ENCODE assay signal across 1 cellular context in genomic region chr11:65489061-65489705, GRCh38.
TF ChIP-seq lines count a peak whose summit lies in the region.

No MANE protein-coding gene starts in this region.

TF ChIP-seq in SK-N-SH, 30 proteins besides CTCF, POLR2A, EP300 and RAD21 (continued from another document):
- TF ChIP-seq TCF12 (IDR thresholded peaks at IDR 0.05), result peak; percentile 82
- TF ChIP-seq ZBTB33 (IDR thresholded peaks at IDR 0.05; ENCODE audit: borderline replicate concordance, low read depth), result no peak
- no peak for TF ChIP-seq FOXJ3 (CRISPR knock-in tag; IDR thresholded peaks at IDR 0.05)
- TF ChIP-seq RCOR1 (IDR thresholded peaks at IDR 0.05; ENCODE audit: low read length), result no peak
- TF ChIP-seq MEF2A (IDR thresholded peaks at IDR 0.05; ENCODE audit: borderline replicate concordance, low read depth), result peak; percentile 26; the same call in 1 of the 2 replicates
- TF ChIP-seq NRF1 (IDR thresholded peaks at IDR 0.05; ENCODE audit: low read depth, low read length), result no peak
- TF ChIP-seq SMC3 (IDR thresholded peaks at IDR 0.05; ENCODE audit: low read depth, low read length), result no peak
- TF ChIP-seq MXI1 (IDR thresholded peaks at IDR 0.05; ENCODE audit: low read depth, low read length), result no peak
- TF ChIP-seq RFX5 (IDR thresholded peaks at IDR 0.05; ENCODE audit: low read length), result no peak
- peak; percentile 40; the same call in 1 of the 2 replicates for TF ChIP-seq TAF1 (IDR thresholded peaks at IDR 0.05; ENCODE audit: borderline replicate concordance, low read depth, low read length)
- 0 out of 2 replicates have a peak, but pooled peaks have one; percentile 18 for TF ChIP-seq SIN3A (IDR thresholded peaks at IDR 0.05; ENCODE audit: borderline replicate concordance, low read depth, low read length)
- peak; percentile 88 for TF ChIP-seq TEAD4 (IDR thresholded peaks at IDR 0.05; ENCODE audit: borderline replicate concordance, insufficient read depth)
- TF ChIP-seq USF2 (IDR thresholded peaks at IDR 0.05; ENCODE audit: borderline replicate concordance, low read depth, low read length), result no peak
- no peak for TF ChIP-seq FOXM1 (IDR thresholded peaks at IDR 0.05; ENCODE audit: low read depth)
- TF ChIP-seq GATA2 (CRISPR knock-in tag; IDR thresholded peaks at IDR 0.05), result no peak
- TF ChIP-seq REST (IDR thresholded peaks at IDR 0.05; ENCODE audit: low read depth, low read length), result 0 out of 2 replicates have a peak, but pooled peaks have one; percentile 25
- no peak for TF ChIP-seq GABPA (IDR thresholded peaks at IDR 0.05; ENCODE audit: low read depth)
- no peak for TF ChIP-seq ELF1 (IDR thresholded peaks at IDR 0.05)
- peak; percentile 70; the same call in 1 of the 2 replicates for TF ChIP-seq RXRA (IDR thresholded peaks at IDR 0.05; ENCODE audit: borderline replicate concordance, low read depth)
- no peak for TF ChIP-seq CHD2 (IDR thresholded peaks at IDR 0.05; ENCODE audit: low read length, partially characterized antibody)
